ENCODE assay signal across 9 cellular contexts in genomic region chr1:114153051-114153620, GRCh38. TPM values are rescaled to one million over a fixed set of nuclear protein-coding genes. Genes with fewer than 3 reads are reported as not detected.
A peak's percentile ranks its signal among the peaks of the same experiment; 100 is the strongest.
DNase-seq lines count a peak whose midpoint lies in the region; ATAC-seq, FAIRE-seq and TF ChIP-seq lines count a peak whose summit lies in the region.
"Had no signal": no experiment of that assay in that cellular context is flagged by ENCODE, and none has a peak within 500 bp of the region (broad histone marks: within the 10 kb centered on the region; RNA-seq: fewer than 3 reads in every experiment).

No MANE protein-coding gene starts in this region.

- peaks cover 36% of the 10 kb centered on the region for H3K4me1 ChIP-seq in A673 (ENCODE audit: insufficient read depth, low read length, poor library complexity, severe bottlenecking)
- H3K4me1 ChIP-seq in HEK293 (ENCODE audit: control insufficient read depth, insufficient read depth, low read length): peaks cover 11% of the 10 kb centered on the region
- H3K4me1 ChIP-seq in neuron (ENCODE audit: insufficient read depth, low read length): peaks cover 14% of the 10 kb centered on the region

- no peaks in the 10 kb centered on the region for H3K27me3 ChIP-seq in A673 (replicated peaks; ENCODE audit: insufficient read depth, low read depth, low read length, poor library complexity)
- H3K27me3 ChIP-seq in neuron (ENCODE audit: insufficient read depth, low read length): peaks cover 83% of the 10 kb centered on the region

- no peak overlapping the region for H3K27ac Mint-ChIP-seq in effector memory CD8-positive, alpha-beta T cell

- H3K9me3 Mint-ChIP-seq in effector memory CD8-positive, alpha-beta T cell: no peaks in the 10 kb centered on the region

- H3K9me3 ChIP-seq in A673 (ENCODE audit: low read depth, low read length, poor library complexity, severe bottlenecking) (no peaks in the 10 kb centered on the region), HEK293 (ENCODE audit: control insufficient read depth, insufficient read depth, low read depth, low read length) (no peaks in the 10 kb centered on the region), neuron (ENCODE audit: low read length) (no peaks in the 10 kb centered on the region)

- no peak for FAIRE-seq in GM19239 (lab: Jason Lieb, UNC)

- no peak for TF ChIP-seq CTCF in A673 (conservative IDR thresholded peaks at IDR 0.05; ENCODE audit: low read depth, low read length)
- no peak for TF ChIP-seq CTCF in HEK293 (tag by site-specific recombination; IDR thresholded peaks at IDR 0.05)
- TF ChIP-seq CTCF in GM10248 (IDR thresholded peaks at IDR 0.05; ENCODE audit: control extremely low read depth, extremely low read depth, low read depth, missing control alignments): no peak

- H3K4me3 Mint-ChIP-seq in effector memory CD8-positive, alpha-beta T cell: peak overlapping the region; percentile 71 to 81

- H2AFZ ChIP-seq in neuron (ENCODE audit: low read depth, low read length): no peak overlapping the region

- CTCF ChIA-PET in A673 (lab: Charles Lee) (interaction anchor here (1.1 to 1.4 kb wide), 3 partner anchors 44 to 176 kb away, joined by 3 to 4 read pairs (median 4); no protein-coding TSS in a partner anchor), HEK293 (lab: Yijun Ruan, JAX) (interaction anchor here (0.6 to 1.2 kb wide), 4 partner anchors 15 to 176 kb away, joined by 3 to 4 read pairs (median 3); no protein-coding TSS in a partner anchor), GM10248 (lab: Yijun Ruan, JAX) (interaction anchor here (1.4 kb wide), 1 partner anchor 21 kb away, joined by 4 read pairs; no protein-coding TSS in a partner anchor)

- H3K4me1 Mint-ChIP-seq in effector memory CD8-positive, alpha-beta T cell (ENCODE audit: low read depth in 2 of 2): peaks cover 5 to 17% of the 10 kb centered on the region in 2 donors

- no peaks in the 10 kb centered on the region for H3K36me3 Mint-ChIP-seq in effector memory CD8-positive, alpha-beta T cell (ENCODE audit: insufficient read depth)

- POLR2A ChIA-PET in A673 (lab: Charles Lee; ENCODE audit: low non-redundant PET): no interaction called here
- POLR2A ChIA-PET in HEK293 (lab: Yijun Ruan, JAX): no interaction called here
- POLR2A ChIA-PET in GM10248 (lab: Yijun Ruan, JAX): no interaction called here

- H3K27ac ChIP-seq in A673 (ENCODE audit: low read depth, low read length, poor library complexity, severe bottlenecking): peak overlapping the region; percentile 92
- H3K27ac ChIP-seq in HEK293 (ENCODE audit: extremely low read depth, low read depth, low read length): peak overlapping the region; percentile 48; the same call in 1 of the 2 replicates

- H3K36me3 ChIP-seq in A673 (ENCODE audit: insufficient read depth, low read length, poor library complexity, severe bottlenecking) (peaks cover 15% of the 10 kb centered on the region), HEK293 (ENCODE audit: control insufficient read depth in 2 of 2, insufficient read depth in 1 of 2, low read length in 2 of 2) (no peaks in the 10 kb centered on the region), neuron (ENCODE audit: insufficient read depth, low read length) (no peaks in the 10 kb centered on the region)

- peak overlapping the region; percentile 82 for H3K4me3 ChIP-seq in A673 (ENCODE audit: low read depth, low read length, poor library complexity, severe bottlenecking)
- H3K4me3 ChIP-seq in HEK293 (ENCODE audit: low read depth, low read length): peak overlapping the region; percentile 41
- peak overlapping the region; percentile 17 for H3K4me3 ChIP-seq in neuron (ENCODE audit: low read length)

- intact Hi-C loops in A673 (cut with micrococcal nuclease; ENCODE audit: unreplicated experiment): loop anchor here (1.0 kb wide), 1 partner anchor 44 kb away; no protein-coding TSS in a partner anchor

- DNase-seq in A673 (ENCODE audit: low spot score) (peak; percentile 74), NCI-H1436 treated with DMSO at 0.1 percent for 48 hours (lab: John Stamatoyannopoulos, UW) (no peak), GM10248 (ENCODE audit: extremely low spot score) (no peak), GM19239 (ENCODE audit: insufficient read length, low spot score) (no peak)
- no peak for DNase-seq in effector memory CD8-positive, alpha-beta T cell
- DNase-seq: GOT3 had no signal

- ATAC-seq in effector memory CD8-positive, alpha-beta T cell (replicated peaks): peak; percentile 11
- no peak for ATAC-seq in GM21367 (IDR thresholded peaks at IDR 0.05; ENCODE audit: unreplicated experiment)

- no TSS peak for BruUV-seq in A673 (replicated peaks; lab: Mats Ljungman, UMichigan)

- H3K27me3 Mint-ChIP-seq in effector memory CD8-positive, alpha-beta T cell: peaks cover 63 to 81% of the 10 kb centered on the region in 2 donors

TF ChIP-seq in HEK293, 187 proteins besides CTCF, POLR2A, EP300 and RAD21:
- peak; percentile 73 for TF ChIP-seq ZNF335 (tag by site-specific recombination; conservative IDR thresholded peaks at IDR 0.05)
- peak; percentile 24; the same call in 1 of the 2 replicates for TF ChIP-seq ZNF777 (tag by site-specific recombination; IDR thresholded peaks at IDR 0.05; ENCODE audit: borderline replicate concordance)
- no peak for TF ChIP-seq ZBTB6 (tag by site-specific recombination; IDR thresholded peaks at IDR 0.05)
- 0 out of 2 replicates have a peak, but pooled peaks have one; percentile 3 for TF ChIP-seq SP3 (tag by site-specific recombination; IDR thresholded peaks at IDR 0.05)

RNA-seq across cellular contexts. Expression of gene SYT6, which starts 0.5 kb away (rescaled TPM):
- 66.0 and 71.9 TPM in 2 replicates for total RNA-seq in A673 (2021)

Comparison
In these comparisons a context has a peak if more than half of its experiments do, and no peak if none do; other contexts are left out.
1. H3K4me3 ChIP-seq: peak in every context shown above with its lines; median percentile 82 in A673; 41 in HEK293; 17 in neuron.